15 cellular contexts compared by ENCODE assay signal in genomic region chr17:67433248-67433924, GRCh38. TPM values are rescaled to one million over a fixed set of nuclear protein-coding genes. Genes with fewer than 3 reads are reported as not detected.
DNase-seq lines count a peak whose midpoint lies in the region; ATAC-seq, FAIRE-seq and TF ChIP-seq lines count a peak whose summit lies in the region.
"Had no signal": no experiment of that assay in that cellular context is flagged by ENCODE, and none has a peak within 500 bp of the region (broad histone marks: within the 10 kb centered on the region; RNA-seq: fewer than 3 reads in every experiment).

No MANE protein-coding gene starts in this region.

- no peak overlapping the region for H3K4me3 Mint-ChIP-seq in activated CD4-positive, alpha-beta T cell treated with anti-CD3 and anti-CD28 coated beads, Interleukin-2, amount 10 ng/mL, durations not matched to agents 24 days and 14 days

- H3K9me3 Mint-ChIP-seq in activated CD4-positive, alpha-beta T cell treated with anti-CD3 and anti-CD28 coated beads, Interleukin-2, amount 10 ng/mL, durations not matched to agents 24 days and 14 days: no peaks in the 10 kb centered on the region

- no peaks in the 10 kb centered on the region for H3K27me3 Mint-ChIP-seq in activated CD4-positive, alpha-beta T cell treated with anti-CD3 and anti-CD28 coated beads, Interleukin-2, amount 10 ng/mL, durations not matched to agents 24 days and 14 days

- H3K4me2 ChIP-seq in IMR-90 (ENCODE audit: low read depth, low read length) (no peak overlapping the region), parathyroid adenoma (ENCODE audit: low read length) (no peak overlapping the region)
- H3K4me2 ChIP-seq: KMS-11 had no signal

- no peak for TF ChIP-seq CTCF in IMR-90 (conservative IDR thresholded peaks at IDR 0.05; ENCODE audit: low read depth, low read length)
- TF ChIP-seq CTCF in parathyroid adenoma (IDR thresholded peaks at IDR 0.05): no peak
- no peak for TF ChIP-seq CTCF in D721Med (IDR thresholded peaks at IDR 0.05; ENCODE audit: insufficient read depth, missing control alignments)

- no peak for FAIRE-seq in D721Med (lab: Jason Lieb, UNC)
- FAIRE-seq: endothelial cell of umbilical vein had no signal

- H2BK5ac ChIP-seq in IMR-90 (ENCODE audit: low read depth, low read length, poor library complexity, severe bottlenecking): no peak overlapping the region

- intact Hi-C loops in activated CD4-positive, alpha-beta T cell treated with anti-CD3 and anti-CD28 coated beads, Interleukin-2, amount 10 ng/mL, durations not matched to agents 24 days and 14 days (cut with micrococcal nuclease): loop anchor here (5.0 kb wide), 1 partner anchor 56 kb away; the partner anchor contains the start of gene PITPNC1
- intact Hi-C loops in IMR-90 (cut with micrococcal nuclease): no loop called here

- ATAC-seq in IMR-90 (ENCODE audit: low read depth): no peak

- H3K4me1 Mint-ChIP-seq in activated CD4-positive, alpha-beta T cell treated with anti-CD3 and anti-CD28 coated beads, Interleukin-2, amount 10 ng/mL, durations not matched to agents 24 days and 14 days: peaks cover 63% of the 10 kb centered on the region

- no peak for DNase-seq in activated CD4-positive, alpha-beta T cell treated with anti-CD3 and anti-CD28 coated beads, Interleukin-2, amount 10 ng/mL, durations not matched to agents 24 days and 14 days
- DNase-seq in activated CD4-positive, alpha-beta T cell treated with anti-CD3 and anti-CD28 coated beads for 4 hours: no peak
- no peak for DNase-seq in IMR-90
- DNase-seq in effector memory CD4-positive, alpha-beta T cell: no peak
- no peak for DNase-seq in iPS-NIHi7 (ENCODE audit: extremely low spot score)
- no peak for DNase-seq in D721Med (ENCODE audit: insufficient read length, low spot score)
- DNase-seq in NCI-H2107 (lab: John Stamatoyannopoulos, UW): no peak
- DNase-seq: ACHN, brain microvascular endothelial cell had no signal

- H3K9ac ChIP-seq in IMR-90 (ENCODE audit: low read depth, low read length): no peak overlapping the region
- no peak overlapping the region for H3K9ac ChIP-seq in parathyroid adenoma
- H3K9ac ChIP-seq: KMS-11 had no signal

- peaks cover 4% of the 10 kb centered on the region for H3K36me3 Mint-ChIP-seq in activated CD4-positive, alpha-beta T cell treated with anti-CD3 and anti-CD28 coated beads, Interleukin-2, amount 10 ng/mL, durations not matched to agents 24 days and 14 days (ENCODE audit: low read depth)

- H3K9me1 ChIP-seq in IMR-90 (ENCODE audit: insufficient read depth, low read length): peaks cover 4% of the 10 kb centered on the region; the same call in 1 of the 2 replicates

- H2AFZ ChIP-seq in IMR-90 (replicated peaks; ENCODE audit: low read length, poor library complexity) (no peak overlapping the region), parathyroid adenoma (no peak overlapping the region)

- H3K9me3 ChIP-seq in IMR-90 (ENCODE audit: control insufficient read depth, insufficient read depth, low read length): no peaks in the 10 kb centered on the region
- no peaks in the 10 kb centered on the region for H3K9me3 ChIP-seq in effector memory CD4-positive, alpha-beta T cell (ENCODE audit: control insufficient read depth, low read length)
- no peaks in the 10 kb centered on the region for H3K9me3 ChIP-seq in parathyroid adenoma (ENCODE audit: control insufficient read depth, low read length)
- H3K9me3 ChIP-seq: mucosa of descending colon, right lobe of liver, tibial artery had no signal

- peak overlapping the region; percentile 47 for H3K27ac Mint-ChIP-seq in activated CD4-positive, alpha-beta T cell treated with anti-CD3 and anti-CD28 coated beads, Interleukin-2, amount 10 ng/mL, durations not matched to agents 24 days and 14 days

- no peak overlapping the region for H2BK15ac ChIP-seq in IMR-90 (ENCODE audit: low read depth, low read length)

- H4K20me1 ChIP-seq in IMR-90 (ENCODE audit: insufficient read depth, low read length): no peaks in the 10 kb centered on the region

- TF ChIP-seq POLR2A in IMR-90 (IDR thresholded peaks at IDR 0.05; ENCODE audit: low read depth, low read length): no peak

- no peak overlapping the region for H3K56ac ChIP-seq in IMR-90 (ENCODE audit: extremely low read depth, insufficient read depth, low read length)

- H4K91ac ChIP-seq in IMR-90 (ENCODE audit: insufficient read depth, low read depth, low read length): no peak overlapping the region

- BruUV-seq in IMR-90 (replicated peaks; lab: Mats Ljungman, UMichigan): no TSS peak

- no peak overlapping the region for H2AK9ac ChIP-seq in IMR-90 (replicated peaks; ENCODE audit: low read depth, low read length, poor library complexity)

- H3K27me3 ChIP-seq in IMR-90 (ENCODE audit: control insufficient read depth, insufficient read depth, low read length) (no peaks in the 10 kb centered on the region), parathyroid adenoma (ENCODE audit: control insufficient read depth, insufficient read depth, low read length) (no peaks in the 10 kb centered on the region)
- H3K27me3 ChIP-seq in effector memory CD4-positive, alpha-beta T cell (replicated peaks; ENCODE audit: control insufficient read depth, insufficient read depth, low read length, poor library complexity, severe bottlenecking): no peaks in the 10 kb centered on the region
- H3K27me3 ChIP-seq: brain microvascular endothelial cell, right lobe of liver, tibial artery had no signal

- no peak overlapping the region for H3K4ac ChIP-seq in IMR-90 (ENCODE audit: low read depth, low read length)

- CTCF ChIA-PET in IMR-90 (lab: Yijun Ruan, JAX): no interaction called here

- H4K5ac ChIP-seq in IMR-90 (ENCODE audit: low read depth, low read length): no peak overlapping the region

- 0 out of 2 replicates have a peak overlapping the region, but pooled peaks have one; percentile 36 for H2AK5ac ChIP-seq in IMR-90 (ENCODE audit: low read depth, low read length)

- dilution Hi-C loops in IMR-90 (cut with HindIII; ENCODE audit: low sequenced_read_pairs, unreplicated experiment): no loop called here

- WGBS in IMR-90 (ENCODE audit: extremely low coverage in 2 of 2, insufficient read length in 1 of 2), 2 experiments: 98% methylated on average over 14 of the region's 21 CpGs; no CpG with 5 or more reads in 1 of the 2 experiments

- H3K23ac ChIP-seq in IMR-90 (ENCODE audit: low read depth, low read length): no peak overlapping the region

- in situ Hi-C loops in IMR-90 (cut with MboI; ENCODE audit: low sequenced_read_pairs): no loop called here

- no peaks in the 10 kb centered on the region for H3K79me2 ChIP-seq in parathyroid adenoma

- H4K8ac ChIP-seq in IMR-90 (ENCODE audit: low read depth in 2 of 2, low read length in 2 of 2): no peak overlapping the region

- no peak for TF ChIP-seq RAD21 in IMR-90 (IDR thresholded peaks at IDR 0.05; ENCODE audit: low read length)

- H3K4me3 ChIP-seq in IMR-90 (ENCODE audit: insufficient read depth, low read depth, low read length) (no peak overlapping the region), parathyroid adenoma (ENCODE audit: low read depth, low read length) (no peak overlapping the region)
- H3K4me3 ChIP-seq in effector memory CD4-positive, alpha-beta T cell (ENCODE audit: insufficient read depth, low read depth, low read length, poor library complexity, severe bottlenecking): no peak overlapping the region
- H3K4me3 ChIP-seq: mucosa of descending colon, right lobe of liver, tibial artery had no signal

- H2BK20ac ChIP-seq in IMR-90 (ENCODE audit: low read depth, low read length): no peak overlapping the region

- POLR2A ChIA-PET in IMR-90 (lab: Charles Lee; ENCODE audit: unreplicated experiment): no interaction called here

- H3K79me1 ChIP-seq in IMR-90 (ENCODE audit: low read depth in 1 of 2, low read length in 2 of 2): peaks cover 17 to 36% of the 10 kb centered on the region in 2 experiments

- 0 out of 2 replicates have a peak, but pooled peaks cover 2% of the 10 kb centered on the region for H3K4me1 ChIP-seq in IMR-90 (ENCODE audit: control insufficient read depth, insufficient read depth, low read length)
- peaks cover 50% of the 10 kb centered on the region for H3K4me1 ChIP-seq in effector memory CD4-positive, alpha-beta T cell (ENCODE audit: control insufficient read depth, insufficient read depth, low read length, poor library complexity, severe bottlenecking)
- no peaks in the 10 kb centered on the region for H3K4me1 ChIP-seq in parathyroid adenoma
- H3K4me1 ChIP-seq: tibial artery had no signal

- H3K27ac ChIP-seq in IMR-90 (ENCODE audit: insufficient read depth, low read length): no peak overlapping the region
- peak overlapping the region; percentile 72 for H3K27ac ChIP-seq in effector memory CD4-positive, alpha-beta T cell (ENCODE audit: insufficient read depth, low read length, poor library complexity, severe bottlenecking)
- H3K27ac ChIP-seq in parathyroid adenoma: peak overlapping the region; percentile 32
- H3K27ac ChIP-seq: brain microvascular endothelial cell, KMS-11, tibial artery had no signal

- H3K18ac ChIP-seq in IMR-90 (ENCODE audit: low read depth, low read length): no peak overlapping the region

- H3K36me3 ChIP-seq in IMR-90 (ENCODE audit: control insufficient read depth, insufficient read depth, low read length): no peaks in the 10 kb centered on the region
- H3K36me3 ChIP-seq in effector memory CD4-positive, alpha-beta T cell (ENCODE audit: control insufficient read depth, insufficient read depth, low read length): no peaks in the 10 kb centered on the region
- H3K36me3 ChIP-seq in parathyroid adenoma (ENCODE audit: control insufficient read depth, insufficient read depth, low read length): no peaks in the 10 kb centered on the region
- H3K36me3 ChIP-seq: brain microvascular endothelial cell, right lobe of liver, tibial artery had no signal

- no peak overlapping the region for H2BK120ac ChIP-seq in IMR-90 (ENCODE audit: low read depth, low read length)

- no peak overlapping the region for H3K14ac ChIP-seq in IMR-90 (replicated peaks; ENCODE audit: low read depth, low read length)

TF ChIP-seq in IMR-90, 13 proteins besides CTCF, POLR2A, EP300 and RAD21 (continues in another document):
- TF ChIP-seq USF2 (IDR thresholded peaks at IDR 0.05; ENCODE audit: low read depth, low read length) (no peak), NFE2L2 (IDR thresholded peaks at IDR 0.05; ENCODE audit: low read depth, low read length) (no peak), SMC3 (IDR thresholded peaks at IDR 0.05; ENCODE audit: low read depth, low read length) (no peak), MAFK (IDR thresholded peaks at IDR 0.05; ENCODE audit: low read depth, low read length) (no peak)

RNA-seq across cellular contexts. Expression of gene PITPNC1, which starts 56.3 kb away (rescaled TPM):
- total RNA-seq in activated CD4-positive, alpha-beta T cell treated with anti-CD3 and anti-CD28 coated beads, Interleukin-2, amount 10 ng/mL, durations not matched to agents 24 days and 14 days: 18.7 and 22.3 TPM in 2 replicates
- total RNA-seq in IMR-90 (2012; rRNA removed): 4.1 and 5.0 TPM in 2 replicates
- polyA plus RNA-seq in IMR-90 (2012; rRNA removed): 3.4 and 4.1 TPM in 2 replicates
- polyA plus RNA-seq in IMR-90 (2012; cell fraction: cytosol; rRNA removed): 0.93 and 2.8 TPM in 2 replicates
- polyA plus RNA-seq in IMR-90 (2012; cell fraction: nucleus; rRNA removed; ENCODE audit: low replicate concordance): 0.82 and 2.8 TPM in 2 replicates
